In genomic region chr11:45212566-45213315, GRCh38 we compare ENCODE assay signal across 1 cellular context.
TF ChIP-seq lines count a peak whose summit lies in the region.

No MANE protein-coding gene starts in this region.

TF ChIP-seq in GM23338, 12 proteins besides CTCF, POLR2A, EP300 and RAD21 (continued from another document):
- TF ChIP-seq ZNF462 (CRISPR knock-in tag; IDR thresholded peaks at IDR 0.05): no peak
TF ChIP-seq in GM23338: peak in this region for 0.
